25 cellular contexts compared by ENCODE assay signal in genomic region chr6:111254779-111255166, GRCh38.
DNase-seq lines count a peak whose midpoint lies in the region; ATAC-seq, FAIRE-seq and TF ChIP-seq lines count a peak whose summit lies in the region.
"Had no signal": no experiment of that assay in that cellular context is flagged by ENCODE, and none has a peak within 500 bp of the region (broad histone marks: within the 10 kb centered on the region; RNA-seq: fewer than 3 reads in every experiment).

No MANE protein-coding gene starts in this region.

- DNase-seq in Caco-2 (no peak), glutamatergic neuron (no peak), HEK293T (ENCODE audit: extremely low spot score) (no peak), D721Med (ENCODE audit: insufficient read length, low spot score) (no peak)
- DNase-seq: 8988T; AML-193; C1 segment of cervical spinal cord; Calu3; CD8-positive, alpha-beta T cell; GF-D8; Karpas-422; NCI-H1694; NCI-H2081; NCI-H2171; NCI-H345; NCI-H82; OCI-M1; SJCRH30 had no signal

- H3K9ac ChIP-seq in HUES6 (ENCODE audit: low read length): peak overlapping the region; percentile 81

- no peaks in the 10 kb centered on the region for H3K27me3 ChIP-seq in Caco-2 (replicated peaks; ENCODE audit: control insufficient read depth, insufficient read depth, low read length)
- peaks cover 10% of the 10 kb centered on the region; the same call in 1 of the 2 replicates for H3K27me3 ChIP-seq in HUES6 (ENCODE audit: control insufficient read depth, insufficient read depth, low read length)
- no peaks in the 10 kb centered on the region for H3K27me3 ChIP-seq in neuron (ENCODE audit: insufficient read depth, low read length)
- H3K27me3 ChIP-seq: SJCRH30 had no signal

- BruUV-seq in Caco-2 (replicated peaks; lab: Mats Ljungman, UMichigan): no TSS peak

- POLR2A ChIA-PET in Caco-2 (lab: Charles Lee) (no interaction called here), HEK293T (lab: Yijun Ruan, JAX) (no interaction called here)

- H3K4me1 Mint-ChIP-seq in Caco-2 (ENCODE audit: low read depth, unreplicated experiment): peaks cover 13% of the 10 kb centered on the region
- H3K4me1 Mint-ChIP-seq in glutamatergic neuron (ENCODE audit: low read depth, unreplicated experiment): peaks cover 20% of the 10 kb centered on the region

- TF ChIP-seq CTCF in Caco-2 (IDR thresholded peaks at IDR 0.05; ENCODE audit: insufficient read depth in 1 of 2, low read depth in 1 of 2, low read length in 1 of 2, severe bottlenecking in 1 of 2, unreplicated experiment in 1 of 2) (no peak), glutamatergic neuron (IDR thresholded peaks at IDR 0.05; ENCODE audit: partially characterized antibody, unreplicated experiment) (no peak), D721Med (IDR thresholded peaks at IDR 0.05; ENCODE audit: insufficient read depth, missing control alignments) (no peak)

- H3K36me3 ChIP-seq in Caco-2 (ENCODE audit: control insufficient read depth, insufficient read depth, low read length) (no peaks in the 10 kb centered on the region), HUES6 (ENCODE audit: control insufficient read depth, insufficient read depth, low read length) (no peaks in the 10 kb centered on the region), neuron (ENCODE audit: insufficient read depth, low read length) (no peaks in the 10 kb centered on the region)
- H3K36me3 ChIP-seq: HAP-1, SJCRH30 had no signal

- peaks cover 13% of the 10 kb centered on the region for H3K4me1 ChIP-seq in Caco-2
- peaks cover 59% of the 10 kb centered on the region for H3K4me1 ChIP-seq in HUES6 (ENCODE audit: control insufficient read depth, insufficient read depth, low read length)
- H3K4me1 ChIP-seq in neuron (ENCODE audit: insufficient read depth, low read length): no peaks in the 10 kb centered on the region

- no peaks in the 10 kb centered on the region for H3K9me3 Mint-ChIP-seq in Caco-2 (ENCODE audit: unreplicated experiment)
- H3K9me3 Mint-ChIP-seq in glutamatergic neuron (ENCODE audit: unreplicated experiment): peaks cover 2% of the 10 kb centered on the region
- H3K9me3 Mint-ChIP-seq: CD8-positive, alpha-beta T cell; IgD-negative memory B cell had no signal

- no peak for ATAC-seq in GM21367 (IDR thresholded peaks at IDR 0.05; ENCODE audit: unreplicated experiment)
- ATAC-seq: CD8-positive, alpha-beta T cell had no signal

- intact Hi-C loops in Caco-2 (cut with micrococcal nuclease; ENCODE audit: unreplicated experiment): loop anchor here (5.0 kb wide), 3 partner anchors 68 to 727 kb away; no protein-coding TSS in a partner anchor

- CTCF ChIA-PET in Caco-2 (lab: Charles Lee): no interaction called here
- CTCF ChIA-PET in HEK293T (lab: Yijun Ruan, JAX): no interaction called here

- H3K27ac Mint-ChIP-seq in Caco-2 (ENCODE audit: unreplicated experiment) (peak overlapping the region; percentile 64), glutamatergic neuron (ENCODE audit: unreplicated experiment) (peak overlapping the region; percentile 72)
- H3K27ac Mint-ChIP-seq: CD8-positive, alpha-beta T cell; IgD-negative memory B cell had no signal

- H2AFZ ChIP-seq in neuron (ENCODE audit: low read depth, low read length): peak overlapping the region; percentile 0

- no peak for FAIRE-seq in D721Med (lab: Jason Lieb, UNC)
- FAIRE-seq: RCC 7860 had no signal

- H3K27me3 Mint-ChIP-seq in Caco-2 (ENCODE audit: insufficient read depth, unreplicated experiment) (no peaks in the 10 kb centered on the region), glutamatergic neuron (ENCODE audit: unreplicated experiment) (peaks cover 3% of the 10 kb centered on the region)

- H3K27ac ChIP-seq in HUES6 (ENCODE audit: low read depth, low read length): peak overlapping the region; percentile 87
- H3K27ac ChIP-seq: HL-60, SJCRH30 had no signal

- no peaks in the 10 kb centered on the region for H3K9me3 ChIP-seq in Caco-2
- H3K9me3 ChIP-seq in HUES6 (ENCODE audit: control insufficient read depth, insufficient read depth, low read depth, low read length): no peaks in the 10 kb centered on the region
- H3K9me3 ChIP-seq in neuron (ENCODE audit: low read length): no peaks in the 10 kb centered on the region
- H3K9me3 ChIP-seq: HAP-1, SJCRH30 had no signal

- H3K4me3 ChIP-seq in Caco-2 (ENCODE audit: low read depth, low read length) (no peak overlapping the region), HUES6 (ENCODE audit: low read depth, low read length) (peak overlapping the region; percentile 28; the same call in 1 of the 2 replicates), neuron (ENCODE audit: low read length) (no peak overlapping the region)
- H3K4me3 ChIP-seq: HAP-1, SJCRH30 had no signal

- H3K36me3 Mint-ChIP-seq in Caco-2 (ENCODE audit: insufficient read depth, unreplicated experiment) (peaks cover 9% of the 10 kb centered on the region), glutamatergic neuron (ENCODE audit: unreplicated experiment) (no peaks in the 10 kb centered on the region)
- H3K36me3 Mint-ChIP-seq: CD8-positive, alpha-beta T cell; IgD-negative memory B cell had no signal

- H3K4me3 Mint-ChIP-seq in Caco-2 (ENCODE audit: unreplicated experiment) (peak overlapping the region; percentile 45), glutamatergic neuron (ENCODE audit: unreplicated experiment) (peak overlapping the region; percentile 72)
- H3K4me3 Mint-ChIP-seq: CD8-positive, alpha-beta T cell; IgD-negative memory B cell had no signal

TF ChIP-seq in HEK293T, 16 proteins besides CTCF, POLR2A, EP300 and RAD21:
- TF ChIP-seq FOXK2 (IDR thresholded peaks at IDR 0.05) (no peak), SP1 (IDR thresholded peaks at IDR 0.05) (no peak), L3MBTL2 (conservative IDR thresholded peaks at IDR 0.05) (no peak), FOXA1 (IDR thresholded peaks at IDR 0.05) (no peak), TARDBP (IDR thresholded peaks at IDR 0.05) (no peak), SUZ12 (IDR thresholded peaks at IDR 0.05) (no peak), FOXM1 (IDR thresholded peaks at IDR 0.05; ENCODE audit: borderline replicate concordance) (no peak)
